ENCODE assay signal across 1 cellular context in the genomic region with DNA sequence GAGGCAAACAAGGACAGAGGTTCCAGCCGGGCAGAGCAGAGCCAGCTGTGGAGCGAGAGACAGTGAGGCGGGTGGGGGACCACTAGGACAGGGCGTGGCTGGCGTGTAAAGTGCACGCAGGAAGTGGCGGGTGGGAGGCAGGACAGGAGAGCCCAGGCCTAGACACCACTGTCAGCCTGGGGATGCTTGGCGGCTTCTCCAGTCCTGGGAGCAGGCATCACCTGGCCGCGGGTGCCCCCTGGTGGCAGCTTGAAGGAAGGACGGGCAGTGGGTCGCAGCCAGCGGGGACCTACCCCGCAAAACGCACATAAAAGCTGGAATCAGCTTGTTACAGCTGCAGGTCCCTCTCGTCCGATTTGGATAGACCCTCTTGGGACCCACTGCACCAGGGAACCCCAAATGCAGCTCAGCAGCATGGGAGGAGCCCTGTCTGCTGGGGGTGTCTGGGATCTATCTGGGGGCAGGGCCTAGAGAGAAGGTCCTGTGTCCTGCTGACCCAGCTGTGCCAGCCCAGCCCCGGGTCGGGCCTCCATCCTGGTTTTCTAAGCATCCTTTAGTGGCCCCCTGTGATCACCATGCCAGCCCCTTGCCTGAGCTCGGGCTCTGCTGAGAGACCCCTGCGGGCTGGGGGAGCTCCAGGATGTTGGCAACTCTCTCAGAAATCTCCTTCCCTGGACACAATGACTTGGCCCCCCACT.
TF ChIP-seq lines count a peak whose summit lies in the region.

No MANE protein-coding gene starts in this region.

TF ChIP-seq in neural cell, 6 proteins besides CTCF, POLR2A, EP300 and RAD21 (continued from another document):
- TF ChIP-seq, protein P1, sequence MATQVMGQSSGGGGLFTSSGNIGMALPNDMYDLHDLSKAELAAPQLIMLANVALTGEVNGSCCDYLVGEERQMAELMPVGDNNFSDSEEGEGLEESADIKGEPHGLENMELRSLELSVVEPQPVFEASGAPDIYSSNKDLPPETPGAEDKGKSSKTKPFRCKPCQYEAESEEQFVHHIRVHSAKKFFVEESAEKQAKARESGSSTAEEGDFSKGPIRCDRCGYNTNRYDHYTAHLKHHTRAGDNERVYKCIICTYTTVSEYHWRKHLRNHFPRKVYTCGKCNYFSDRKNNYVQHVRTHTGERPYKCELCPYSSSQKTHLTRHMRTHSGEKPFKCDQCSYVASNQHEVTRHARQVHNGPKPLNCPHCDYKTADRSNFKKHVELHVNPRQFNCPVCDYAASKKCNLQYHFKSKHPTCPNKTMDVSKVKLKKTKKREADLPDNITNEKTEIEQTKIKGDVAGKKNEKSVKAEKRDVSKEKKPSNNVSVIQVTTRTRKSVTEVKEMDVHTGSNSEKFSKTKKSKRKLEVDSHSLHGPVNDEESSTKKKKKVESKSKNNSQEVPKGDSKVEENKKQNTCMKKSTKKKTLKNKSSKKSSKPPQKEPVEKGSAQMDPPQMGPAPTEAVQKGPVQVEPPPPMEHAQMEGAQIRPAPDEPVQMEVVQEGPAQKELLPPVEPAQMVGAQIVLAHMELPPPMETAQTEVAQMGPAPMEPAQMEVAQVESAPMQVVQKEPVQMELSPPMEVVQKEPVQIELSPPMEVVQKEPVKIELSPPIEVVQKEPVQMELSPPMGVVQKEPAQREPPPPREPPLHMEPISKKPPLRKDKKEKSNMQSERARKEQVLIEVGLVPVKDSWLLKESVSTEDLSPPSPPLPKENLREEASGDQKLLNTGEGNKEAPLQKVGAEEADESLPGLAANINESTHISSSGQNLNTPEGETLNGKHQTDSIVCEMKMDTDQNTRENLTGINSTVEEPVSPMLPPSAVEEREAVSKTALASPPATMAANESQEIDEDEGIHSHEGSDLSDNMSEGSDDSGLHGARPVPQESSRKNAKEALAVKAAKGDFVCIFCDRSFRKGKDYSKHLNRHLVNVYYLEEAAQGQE (IDR thresholded peaks at IDR 0.05; ENCODE audit: borderline replicate concordance) = no peak
